15 cellular contexts compared by ENCODE assay signal in the genomic region with DNA sequence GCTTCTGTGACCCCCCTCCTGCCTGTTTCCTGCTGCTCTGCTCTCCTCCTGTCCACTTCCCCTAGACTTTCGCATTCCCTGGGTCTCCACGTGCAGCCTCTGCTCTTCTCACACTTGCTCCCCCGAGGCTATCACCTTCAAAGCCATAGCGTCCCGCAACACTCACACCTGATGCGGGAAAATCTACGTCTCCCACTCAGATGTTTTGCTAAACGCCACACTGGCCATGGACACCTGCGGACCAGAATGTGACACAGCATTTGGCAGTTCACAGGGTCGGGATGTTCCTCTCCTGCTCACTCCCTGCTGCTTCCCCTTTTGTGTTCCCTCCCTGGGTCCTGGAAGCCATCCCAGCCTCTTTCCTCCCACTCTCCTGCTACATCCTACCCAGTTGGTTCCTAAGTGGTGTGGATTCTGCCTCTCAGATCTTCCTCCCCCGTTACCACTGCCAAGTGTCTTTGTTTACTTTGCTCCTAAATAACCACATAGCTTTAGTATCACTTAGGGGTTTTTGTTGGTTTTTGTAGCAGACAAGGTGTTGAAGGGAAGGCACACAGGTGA.
"Had no signal": no experiment of that assay in that cellular context is flagged by ENCODE, and none has a peak within 500 bp of the region (broad histone marks: within the 10 kb centered on the region; RNA-seq: fewer than 3 reads in every experiment).

No MANE protein-coding gene starts in this region.

- H3K27ac ChIP-seq: adrenal gland, ovary, sigmoid colon, testis had no signal

- H3K9me3 ChIP-seq: adrenal gland, ovary, sigmoid colon, testis had no signal

- DNase-seq: activated CD4-positive, alpha-beta T cell treated with anti-CD3 and anti-CD28 coated beads for 4 hours; activated naive CD4-positive, alpha-beta T cell treated with anti-CD3 and anti-CD28 coated beads, Interleukin-2, amount 50 U/mL, for 16 hours; activated T-cell treated with anti-CD3 and anti-CD28 coated beads, Interleukin-2, amount 50 U/mL, for 1 hour; adrenal gland; central memory CD4-positive, alpha-beta T cell; hippocampal formation; kidney glomerular epithelial cell; ovary; sigmoid colon; stimulated activated CD4-positive, alpha-beta T cell treated with anti-CD3 and anti-CD28 coated beads, Interleukin-12 subunit alpha, Interleukin-12 subunit beta, amount 100 ng/mL, for 4 hours; stimulated activated naive CD4-positive, alpha-beta T cell treated with Interleukin-2 at 50 U/mL for 16 hours; testis had no signal

- H3K4me1 Mint-ChIP-seq: mesothelial cell of epicardium, neural crest cell had no signal

- H3K4me3 Mint-ChIP-seq: mesothelial cell of epicardium; neural crest cell; T-helper 2 cell treated with Interferon-gamma antibody and Interleukin-4, amounts not matched to agents 5 μg/mL and 100 μg/mL, for 36 hours had no signal

- H3K27ac Mint-ChIP-seq: mesothelial cell of epicardium; T-helper 2 cell treated with Interferon-gamma antibody and Interleukin-4, amounts not matched to agents 5 μg/mL and 100 μg/mL, for 36 hours had no signal

- H3K27me3 ChIP-seq: adrenal gland, ovary, sigmoid colon, testis had no signal

- H3K4me3 ChIP-seq: adrenal gland, ovary, sigmoid colon, testis had no signal

- H3K36me3 ChIP-seq: adrenal gland, ovary, sigmoid colon had no signal

- H3K4me1 ChIP-seq: adrenal gland, sigmoid colon, testis had no signal
